In the genomic region with DNA sequence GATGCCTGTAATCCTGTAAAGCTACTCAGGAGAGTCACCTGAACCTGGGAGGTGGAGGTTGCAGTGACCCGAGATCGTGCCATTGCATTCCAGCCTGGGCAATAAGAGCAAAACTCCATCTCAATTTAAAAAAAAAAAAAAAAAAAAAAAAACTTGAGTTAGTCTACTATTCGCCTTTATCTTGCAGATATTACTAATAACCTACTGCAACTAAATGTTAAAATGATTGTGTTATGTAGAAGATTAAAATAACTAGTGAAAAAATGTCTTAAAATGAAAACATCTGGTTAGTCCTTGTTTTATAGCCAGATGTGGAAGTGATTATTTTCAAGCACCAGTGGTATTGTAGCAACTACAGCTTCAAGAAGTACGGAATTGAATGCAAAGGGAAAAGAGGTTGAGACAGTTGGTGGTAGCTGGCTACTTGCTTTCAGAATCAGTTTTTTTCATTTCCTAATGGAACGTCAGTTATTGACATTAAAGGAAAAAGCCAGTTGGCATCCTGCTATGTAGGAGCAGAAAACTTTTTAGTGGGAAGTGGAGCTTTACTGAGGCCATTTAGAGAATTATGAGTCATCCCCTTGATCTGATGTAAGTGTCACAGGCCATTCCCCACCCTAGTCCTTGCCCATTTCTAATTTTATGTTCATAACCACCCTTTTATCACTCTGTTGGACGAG, we compare ENCODE assay signal across 3 cellular contexts.
A peak's percentile ranks its signal among the peaks of the same experiment; 100 is the strongest.
TF ChIP-seq lines count a peak whose summit lies in the region.

No MANE protein-coding gene starts in this region.

TF ChIP-seq in IMR-90, 13 proteins besides CTCF, POLR2A, EP300 and RAD21:
- peak; percentile 61; the same call in 1 of the 2 replicates for TF ChIP-seq FOS (IDR thresholded peaks at IDR 0.05; ENCODE audit: low read depth, low read length)
- TF ChIP-seq, protein P1, sequence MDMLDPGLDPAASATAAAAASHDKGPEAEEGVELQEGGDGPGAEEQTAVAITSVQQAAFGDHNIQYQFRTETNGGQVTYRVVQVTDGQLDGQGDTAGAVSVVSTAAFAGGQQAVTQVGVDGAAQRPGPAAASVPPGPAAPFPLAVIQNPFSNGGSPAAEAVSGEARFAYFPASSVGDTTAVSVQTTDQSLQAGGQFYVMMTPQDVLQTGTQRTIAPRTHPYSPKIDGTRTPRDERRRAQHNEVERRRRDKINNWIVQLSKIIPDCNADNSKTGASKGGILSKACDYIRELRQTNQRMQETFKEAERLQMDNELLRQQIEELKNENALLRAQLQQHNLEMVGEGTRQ (IDR thresholded peaks at IDR 0.05; ENCODE audit: low read depth, low read length): no peak

TF ChIP-seq in K562, 482 proteins besides CTCF, POLR2A, EP300 and RAD21 (continues in another document):
- TF ChIP-seq, protein P2, sequence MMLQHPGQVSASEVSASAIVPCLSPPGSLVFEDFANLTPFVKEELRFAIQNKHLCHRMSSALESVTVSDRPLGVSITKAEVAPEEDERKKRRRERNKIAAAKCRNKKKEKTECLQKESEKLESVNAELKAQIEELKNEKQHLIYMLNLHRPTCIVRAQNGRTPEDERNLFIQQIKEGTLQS (IDR thresholded peaks at IDR 0.05): peak; percentile 93
- TF ChIP-seq, protein P2 (CRISPR knock-in tag; conservative IDR thresholded peaks at IDR 0.05): no peak
- TF ChIP-seq POLR2G (IDR thresholded peaks at IDR 0.05; ENCODE audit: low read depth, low read length) (no peak), JUND (IDR thresholded peaks at IDR 0.05; ENCODE audit: borderline replicate concordance, low read depth, low read length) (peak; percentile 93), JUND (tag; IDR thresholded peaks at IDR 0.05; ENCODE audit: borderline replicate concordance, low read depth, low read length) (peak; percentile 92), JUNB (CRISPR knock-in tag; conservative IDR thresholded peaks at IDR 0.05) (peak; percentile 43; the same call in 1 of the 2 replicates), FOSL1 (tag; conservative IDR thresholded peaks at IDR 0.05) (peak; percentile 91), RBM17 (IDR thresholded peaks at IDR 0.05; ENCODE audit: borderline replicate concordance, low read depth, low read length) (no peak), OTX1 (CRISPR knock-in tag; IDR thresholded peaks at IDR 0.05) (no peak), PCBP2 (IDR thresholded peaks at IDR 0.05; ENCODE audit: low read depth, low read length, poor library complexity, severe bottlenecking) (no peak), DPF2 (IDR thresholded peaks at IDR 0.05) (peak; percentile 60), ARID1B (IDR thresholded peaks at IDR 0.05) (peak; percentile 50), SMARCA4 (IDR thresholded peaks at IDR 0.05) (peak; percentile 51; the same call in 1 of the 2 replicates), FOS (IDR thresholded peaks at IDR 0.05; ENCODE audit: extremely low read depth, insufficient read length) (peak; percentile 11), BMI1 (IDR thresholded peaks at IDR 0.05; ENCODE audit: low read length) (no peak)
- TF ChIP-seq, protein P3, sequence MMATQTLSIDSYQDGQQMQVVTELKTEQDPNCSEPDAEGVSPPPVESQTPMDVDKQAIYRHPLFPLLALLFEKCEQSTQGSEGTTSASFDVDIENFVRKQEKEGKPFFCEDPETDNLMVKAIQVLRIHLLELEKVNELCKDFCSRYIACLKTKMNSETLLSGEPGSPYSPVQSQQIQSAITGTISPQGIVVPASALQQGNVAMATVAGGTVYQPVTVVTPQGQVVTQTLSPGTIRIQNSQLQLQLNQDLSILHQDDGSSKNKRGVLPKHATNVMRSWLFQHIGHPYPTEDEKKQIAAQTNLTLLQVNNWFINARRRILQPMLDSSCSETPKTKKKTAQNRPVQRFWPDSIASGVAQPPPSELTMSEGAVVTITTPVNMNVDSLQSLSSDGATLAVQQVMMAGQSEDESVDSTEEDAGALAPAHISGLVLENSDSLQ (IDR thresholded peaks at IDR 0.05): 0 out of 2 replicates have a peak, but pooled peaks have one; percentile 25
- TF ChIP-seq, protein P4, sequence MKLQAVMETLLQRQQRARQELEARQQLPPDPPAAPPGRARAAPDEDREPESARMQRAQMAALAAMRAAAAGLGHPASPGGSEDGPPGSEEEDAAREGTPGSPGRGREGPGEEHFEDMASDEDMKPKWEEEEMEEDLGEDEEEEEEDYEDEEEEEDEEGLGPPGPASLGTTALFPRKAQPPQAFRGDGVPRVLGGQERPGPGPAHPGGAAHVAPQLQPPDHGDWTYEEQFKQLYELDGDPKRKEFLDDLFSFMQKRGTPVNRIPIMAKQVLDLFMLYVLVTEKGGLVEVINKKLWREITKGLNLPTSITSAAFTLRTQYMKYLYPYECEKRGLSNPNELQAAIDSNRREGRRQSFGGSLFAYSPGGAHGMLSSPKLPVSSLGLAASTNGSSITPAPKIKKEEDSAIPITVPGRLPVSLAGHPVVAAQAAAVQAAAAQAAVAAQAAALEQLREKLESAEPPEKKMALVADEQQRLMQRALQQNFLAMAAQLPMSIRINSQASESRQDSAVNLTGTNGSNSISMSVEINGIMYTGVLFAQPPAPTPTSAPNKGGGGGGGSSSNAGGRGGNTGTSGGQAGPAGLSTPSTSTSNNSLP (IDR thresholded peaks at IDR 0.05; ENCODE audit: borderline replicate concordance, low read depth, low read length): peak; percentile 33; the same call in 1 of the 2 replicates
- TF ChIP-seq, protein P5, sequence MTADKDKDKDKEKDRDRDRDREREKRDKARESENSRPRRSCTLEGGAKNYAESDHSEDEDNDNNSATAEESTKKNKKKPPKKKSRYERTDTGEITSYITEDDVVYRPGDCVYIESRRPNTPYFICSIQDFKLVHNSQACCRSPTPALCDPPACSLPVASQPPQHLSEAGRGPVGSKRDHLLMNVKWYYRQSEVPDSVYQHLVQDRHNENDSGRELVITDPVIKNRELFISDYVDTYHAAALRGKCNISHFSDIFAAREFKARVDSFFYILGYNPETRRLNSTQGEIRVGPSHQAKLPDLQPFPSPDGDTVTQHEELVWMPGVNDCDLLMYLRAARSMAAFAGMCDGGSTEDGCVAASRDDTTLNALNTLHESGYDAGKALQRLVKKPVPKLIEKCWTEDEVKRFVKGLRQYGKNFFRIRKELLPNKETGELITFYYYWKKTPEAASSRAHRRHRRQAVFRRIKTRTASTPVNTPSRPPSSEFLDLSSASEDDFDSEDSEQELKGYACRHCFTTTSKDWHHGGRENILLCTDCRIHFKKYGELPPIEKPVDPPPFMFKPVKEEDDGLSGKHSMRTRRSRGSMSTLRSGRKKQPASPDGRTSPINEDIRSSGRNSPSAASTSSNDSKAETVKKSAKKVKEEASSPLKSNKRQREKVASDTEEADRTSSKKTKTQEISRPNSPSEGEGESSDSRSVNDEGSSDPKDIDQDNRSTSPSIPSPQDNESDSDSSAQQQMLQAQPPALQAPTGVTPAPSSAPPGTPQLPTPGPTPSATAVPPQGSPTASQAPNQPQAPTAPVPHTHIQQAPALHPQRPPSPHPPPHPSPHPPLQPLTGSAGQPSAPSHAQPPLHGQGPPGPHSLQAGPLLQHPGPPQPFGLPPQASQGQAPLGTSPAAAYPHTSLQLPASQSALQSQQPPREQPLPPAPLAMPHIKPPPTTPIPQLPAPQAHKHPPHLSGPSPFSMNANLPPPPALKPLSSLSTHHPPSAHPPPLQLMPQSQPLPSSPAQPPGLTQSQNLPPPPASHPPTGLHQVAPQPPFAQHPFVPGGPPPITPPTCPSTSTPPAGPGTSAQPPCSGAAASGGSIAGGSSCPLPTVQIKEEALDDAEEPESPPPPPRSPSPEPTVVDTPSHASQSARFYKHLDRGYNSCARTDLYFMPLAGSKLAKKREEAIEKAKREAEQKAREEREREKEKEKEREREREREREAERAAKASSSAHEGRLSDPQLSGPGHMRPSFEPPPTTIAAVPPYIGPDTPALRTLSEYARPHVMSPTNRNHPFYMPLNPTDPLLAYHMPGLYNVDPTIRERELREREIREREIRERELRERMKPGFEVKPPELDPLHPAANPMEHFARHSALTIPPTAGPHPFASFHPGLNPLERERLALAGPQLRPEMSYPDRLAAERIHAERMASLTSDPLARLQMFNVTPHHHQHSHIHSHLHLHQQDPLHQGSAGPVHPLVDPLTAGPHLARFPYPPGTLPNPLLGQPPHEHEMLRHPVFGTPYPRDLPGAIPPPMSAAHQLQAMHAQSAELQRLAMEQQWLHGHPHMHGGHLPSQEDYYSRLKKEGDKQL (CRISPR knock-in tag; IDR thresholded peaks at IDR 0.05; ENCODE audit: borderline replicate concordance): no peak

TF ChIP-seq in HepG2, 621 proteins besides CTCF, POLR2A, EP300 and RAD21:
- TF ChIP-seq ZMYM2 (CRISPR knock-in tag; IDR thresholded peaks at IDR 0.05): no peak
- peak; percentile 34; the same call in 1 of the 2 replicates for TF ChIP-seq FOSL2 (CRISPR knock-in tag; IDR thresholded peaks at IDR 0.05)
- TF ChIP-seq ZNF546 (CRISPR knock-in tag; conservative IDR thresholded peaks at IDR 0.05): no peak
- no peak for TF ChIP-seq CREB1 (IDR thresholded peaks at IDR 0.05)
- TF ChIP-seq CREB1 (CRISPR knock-in tag; IDR thresholded peaks at IDR 0.05): 0 out of 2 replicates have a peak, but pooled peaks have one; percentile 21
- TF ChIP-seq CCDC6 (CRISPR knock-in tag; IDR thresholded peaks at IDR 0.05): no peak
- TF ChIP-seq TBL1XR1 (IDR thresholded peaks at IDR 0.05; ENCODE audit: borderline replicate concordance, low read length, partially characterized antibody): no peak
- TF ChIP-seq, protein P6, sequence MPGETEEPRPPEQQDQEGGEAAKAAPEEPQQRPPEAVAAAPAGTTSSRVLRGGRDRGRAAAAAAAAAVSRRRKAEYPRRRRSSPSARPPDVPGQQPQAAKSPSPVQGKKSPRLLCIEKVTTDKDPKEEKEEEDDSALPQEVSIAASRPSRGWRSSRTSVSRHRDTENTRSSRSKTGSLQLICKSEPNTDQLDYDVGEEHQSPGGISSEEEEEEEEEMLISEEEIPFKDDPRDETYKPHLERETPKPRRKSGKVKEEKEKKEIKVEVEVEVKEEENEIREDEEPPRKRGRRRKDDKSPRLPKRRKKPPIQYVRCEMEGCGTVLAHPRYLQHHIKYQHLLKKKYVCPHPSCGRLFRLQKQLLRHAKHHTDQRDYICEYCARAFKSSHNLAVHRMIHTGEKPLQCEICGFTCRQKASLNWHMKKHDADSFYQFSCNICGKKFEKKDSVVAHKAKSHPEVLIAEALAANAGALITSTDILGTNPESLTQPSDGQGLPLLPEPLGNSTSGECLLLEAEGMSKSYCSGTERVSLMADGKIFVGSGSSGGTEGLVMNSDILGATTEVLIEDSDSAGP (CRISPR knock-in tag; IDR thresholded peaks at IDR 0.05; ENCODE audit: borderline replicate concordance): no peak
- TF ChIP-seq NR2F6 (IDR thresholded peaks at IDR 0.05): no peak
- TF ChIP-seq NR2F6 (CRISPR knock-in tag; IDR thresholded peaks at IDR 0.05): no peak
- no peak for TF ChIP-seq RORA (CRISPR knock-in tag; IDR thresholded peaks at IDR 0.05)
- TF ChIP-seq, protein P1 (IDR thresholded peaks at IDR 0.05; ENCODE audit: low read depth, low read length): no peak
- TF ChIP-seq, protein P1 (CRISPR knock-in tag; IDR thresholded peaks at IDR 0.05; ENCODE audit: borderline replicate concordance): no peak
